Comparison of ENCODE assay signal across 24 cellular contexts in the genomic region with DNA sequence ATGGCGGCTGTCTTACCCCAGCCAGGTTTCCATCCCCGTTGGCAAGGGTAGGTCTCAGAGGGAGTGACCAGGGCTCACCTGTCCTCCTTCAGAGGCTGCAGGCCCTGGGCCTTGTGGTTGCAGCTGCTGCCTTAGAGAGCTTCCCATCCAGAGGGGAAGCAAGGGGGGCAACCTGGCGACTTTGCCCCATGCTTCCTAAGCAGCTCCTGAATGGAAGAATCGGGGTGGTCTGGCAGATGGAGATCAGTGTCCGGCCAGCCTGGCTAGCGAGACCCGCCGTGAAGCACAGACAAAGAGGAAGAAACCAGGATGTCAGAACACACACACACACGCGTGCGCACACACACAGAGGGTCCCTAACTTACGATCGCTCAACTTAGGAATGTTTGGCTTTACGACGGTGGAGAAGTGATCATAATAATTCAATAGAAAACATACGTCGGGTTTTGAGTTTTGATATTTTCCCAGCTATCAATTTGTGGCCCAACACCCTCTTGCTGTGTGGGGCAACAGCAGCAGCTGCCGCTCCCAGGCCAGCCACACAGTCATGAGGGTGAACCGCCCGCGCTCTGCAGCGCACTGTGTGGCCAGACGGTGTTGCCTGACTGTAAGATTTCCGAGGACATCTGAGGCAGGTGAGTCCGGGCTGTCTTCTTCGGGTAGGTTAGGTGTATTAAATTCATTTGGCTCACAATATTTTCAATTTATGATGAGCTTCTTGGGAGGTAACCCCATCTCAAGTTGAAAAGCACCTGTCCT.
"Had no signal": no experiment of that assay in that cellular context is flagged by ENCODE, and none has a peak within 500 bp of the region (broad histone marks: within the 10 kb centered on the region; RNA-seq: fewer than 3 reads in every experiment).

No MANE protein-coding gene starts in this region.

- H3K4me3 Mint-ChIP-seq: dendritic cell treated with granulocyte-macrophage colony-stimulating factor and Interleukin-4, amounts not matched to agents 40 ng/mL and 50 ng/mL, for 4 days; effector memory CD8-positive, alpha-beta T cell; endodermal cell; mesothelial cell of epicardium had no signal

- DNase-seq: colonic mucosa; cortex of kidney; effector CD8-positive, alpha-beta T cell; effector memory CD8-positive, alpha-beta T cell; endodermal cell; erythroblast; esophagus squamous epithelium; foreskin fibroblast; foreskin melanocyte; gastrocnemius medialis; glutamatergic neuron; head of caudate nucleus; heart right ventricle; hippocampal formation; left cardiac atrium; left lung; left ventricle myocardium superior; lower lobe of right lung; mesenchymal stem cell; mucosa of descending colon had no signal

- H3K27me3 ChIP-seq: colonic mucosa had no signal

- H3K36me3 ChIP-seq: colonic mucosa, esophagus squamous epithelium, gastrocnemius medialis, heart right ventricle, left lung, lower lobe of right lung had no signal

- H3K9me3 ChIP-seq: colonic mucosa had no signal

- ATAC-seq: effector memory CD8-positive, alpha-beta T cell; esophagus mucosa; gastrocnemius medialis; heart right ventricle; left cardiac atrium; left lung; left ventricle myocardium superior; lower lobe of right lung; mucosa of descending colon had no signal

- H3K27ac ChIP-seq: colonic mucosa, epithelial cell of prostate, esophagus squamous epithelium, gastrocnemius medialis, heart right ventricle, left lung, lower lobe of right lung had no signal

- H3K4me1 Mint-ChIP-seq: endodermal cell, mesothelial cell of epicardium had no signal

- H3K4me3 ChIP-seq: colonic mucosa, esophagus squamous epithelium, gastrocnemius medialis, heart right ventricle, left lung, lower lobe of right lung, mucosa of descending colon had no signal

- H3K4me1 ChIP-seq: colonic mucosa, esophagus squamous epithelium, gastrocnemius medialis, left lung, lower lobe of right lung had no signal

- H3K27ac Mint-ChIP-seq: dendritic cell treated with granulocyte-macrophage colony-stimulating factor and Interleukin-4, amounts not matched to agents 40 ng/mL and 50 ng/mL, for 4 days; effector memory CD8-positive, alpha-beta T cell; endodermal cell; mesothelial cell of epicardium had no signal
